ENCODE assay signal across 35 cellular contexts in genomic region chr6:35177586-35177985, GRCh38. TPM values are rescaled to one million over a fixed set of nuclear protein-coding genes. Genes with fewer than 3 reads are reported as not detected.
DNase-seq lines count a peak whose midpoint lies in the region; ATAC-seq, FAIRE-seq and TF ChIP-seq lines count a peak whose summit lies in the region.
"Had no signal": no experiment of that assay in that cellular context is flagged by ENCODE, and none has a peak within 500 bp of the region (broad histone marks: within the 10 kb centered on the region; RNA-seq: fewer than 3 reads in every experiment).

No MANE protein-coding gene starts in this region.

- no peak overlapping the region for H3K4me3 ChIP-seq in OCI-LY7 (ENCODE audit: low read depth, low read length, poor library complexity, severe bottlenecking)
- H3K4me3 ChIP-seq in endothelial cell of umbilical vein (replicated peaks in 1 of 3; ENCODE audit: insufficient read depth in 1 of 3, low read depth in 1 of 3, low read length in 3 of 3), result no peak overlapping the region
- H3K4me3 ChIP-seq in osteoblast (ENCODE audit: insufficient read depth, low read length), result no peak overlapping the region
- H3K4me3 ChIP-seq: adrenal gland, dorsolateral prefrontal cortex, esophagus squamous epithelium, gastrocnemius medialis, hepatocyte, lung, right atrium auricular region, SJCRH30, spleen, stomach had no signal

- H3K36me3 ChIP-seq in OCI-LY7 (ENCODE audit: insufficient read depth, low read length) (no peaks in the 10 kb centered on the region), endothelial cell of umbilical vein (ENCODE audit: control insufficient read depth in 2 of 2, extremely low read depth in 1 of 2, insufficient read depth in 2 of 2, low read length in 2 of 2) (no peaks in the 10 kb centered on the region), osteoblast (ENCODE audit: insufficient read depth, low read length) (no peaks in the 10 kb centered on the region)
- H3K36me3 ChIP-seq: adrenal gland, esophagus squamous epithelium, gastrocnemius medialis, right atrium auricular region, SJCRH30, spleen, stomach had no signal

- dilution Hi-C loops in endothelial cell of umbilical vein (cut with MboI; ENCODE audit: extremely low pct_ligation_motif_present, low sequenced_read_pairs), result no loop called here

- peaks cover 14% of the 10 kb centered on the region for H3K4me1 Mint-ChIP-seq in activated CD4-positive, alpha-beta T cell treated with anti-CD3 and anti-CD28 coated beads, Interleukin-2, amount 10 ng/mL, durations not matched to agents 7 days and 5 days

- H3K27me3 Mint-ChIP-seq in activated CD4-positive, alpha-beta T cell treated with anti-CD3 and anti-CD28 coated beads, Interleukin-2, amount 10 ng/mL, durations not matched to agents 7 days and 5 days, result peaks cover 13% of the 10 kb centered on the region

- peaks cover 6% of the 10 kb centered on the region for H3K4me1 ChIP-seq in OCI-LY7 (ENCODE audit: insufficient read depth, low read length, poor library complexity, severe bottlenecking)
- H3K4me1 ChIP-seq in endothelial cell of umbilical vein (ENCODE audit: control insufficient read depth, extremely low read depth, insufficient read depth, low read length), result peaks cover 9% of the 10 kb centered on the region
- peaks cover 68% of the 10 kb centered on the region for H3K4me1 ChIP-seq in osteoblast (ENCODE audit: insufficient read depth, low read length)

- no peaks in the 10 kb centered on the region for H3K9me3 Mint-ChIP-seq in activated CD4-positive, alpha-beta T cell treated with anti-CD3 and anti-CD28 coated beads, Interleukin-2, amount 10 ng/mL, durations not matched to agents 7 days and 5 days
- H3K9me3 Mint-ChIP-seq: activated naive CD4-positive, alpha-beta T cell treated with anti-CD3 and anti-CD28 coated beads for 36 hours; activated T-cell treated with anti-CD3 and anti-CD28 coated beads, Interleukin-2, amount 50 U/mL, for 72 hours; brain; CD8-positive, alpha-beta memory T cell; neural crest cell had no signal

- CTCF ChIA-PET in OCI-LY7 (lab: Charles Lee; ENCODE audit: unreplicated experiment) (no interaction called here), endothelial cell of umbilical vein (lab: Charles Lee) (no interaction called here)
- CTCF ChIA-PET in activated CD4-positive, alpha-beta T cell treated with anti-CD3 and anti-CD28 coated beads, Interleukin-2, amount 10 ng/mL, durations not matched to agents 7 days and 5 days (lab: Charles Lee), result interaction anchor here (0.9 kb wide), 1 partner anchor 10 kb away, joined by 3 read pairs; no protein-coding TSS in a partner anchor

- H3K27me3 ChIP-seq in endothelial cell of umbilical vein (ENCODE audit: control insufficient read depth in 2 of 2, insufficient read depth in 2 of 2, low read length in 2 of 2), result peaks cover 2 to 3% of the 10 kb centered on the region in 2 experiments
- H3K27me3 ChIP-seq in osteoblast (ENCODE audit: insufficient read depth, low read length), result no peaks in the 10 kb centered on the region
- H3K27me3 ChIP-seq: adrenal gland, esophagus squamous epithelium, hepatocyte, right atrium auricular region, SJCRH30, stomach had no signal

- TF ChIP-seq POLR2A in endothelial cell of umbilical vein (IDR thresholded peaks at IDR 0.05; ENCODE audit: low read depth, low read length), result no peak

- H2AFZ ChIP-seq in OCI-LY7 (ENCODE audit: low read length) (peak overlapping the region; percentile 48), endothelial cell of umbilical vein (ENCODE audit: low read depth, low read length) (no peak overlapping the region), osteoblast (ENCODE audit: low read length) (peak overlapping the region; percentile 5)
- H2AFZ ChIP-seq: hepatocyte had no signal

- H3K9me3 ChIP-seq in OCI-LY7 (ENCODE audit: low read length) (no peaks in the 10 kb centered on the region), endothelial cell of umbilical vein (replicated peaks; ENCODE audit: control insufficient read depth, insufficient read depth, low read length) (no peaks in the 10 kb centered on the region), osteoblast (ENCODE audit: low read depth, low read length) (no peaks in the 10 kb centered on the region)
- H3K9me3 ChIP-seq: adrenal gland, esophagus squamous epithelium, gastrocnemius medialis, right atrium auricular region, SJCRH30, spleen, stomach had no signal

- H3K27ac ChIP-seq in OCI-LY7 (ENCODE audit: low read depth, low read length, poor library complexity, severe bottlenecking) (no peak overlapping the region), endothelial cell of umbilical vein (ENCODE audit: insufficient read depth, low read depth, low read length) (no peak overlapping the region), osteoblast (ENCODE audit: low read depth, low read length) (peak overlapping the region; percentile 60)
- H3K27ac ChIP-seq: adrenal gland, dorsolateral prefrontal cortex, esophagus squamous epithelium, gastrocnemius medialis, hepatocyte, right atrium auricular region, SJCRH30, spleen, stomach had no signal

- TF ChIP-seq CTCF in OCI-LY7 (conservative IDR thresholded peaks at IDR 0.05; ENCODE audit: low read length), result no peak
- no peak for TF ChIP-seq CTCF in endothelial cell of umbilical vein (IDR thresholded peaks at IDR 0.05; ENCODE audit: extremely low read depth in 1 of 2, insufficient read depth in 1 of 2, low read depth in 1 of 2, low read length in 2 of 2)
- no peak for TF ChIP-seq CTCF in osteoblast (IDR thresholded peaks at IDR 0.05; ENCODE audit: extremely low read depth, low read depth, low read length)

- H3K9ac ChIP-seq in endothelial cell of umbilical vein (replicated peaks; ENCODE audit: extremely low read depth, insufficient read depth, low read length), result no peak overlapping the region

- H3K4me2 ChIP-seq in OCI-LY7 (ENCODE audit: low read length), result no peak overlapping the region
- no peak overlapping the region for H3K4me2 ChIP-seq in endothelial cell of umbilical vein (ENCODE audit: insufficient read depth, low read length)
- peak overlapping the region; percentile 7 for H3K4me2 ChIP-seq in osteoblast (ENCODE audit: insufficient read depth, low read length)
- H3K4me2 ChIP-seq: hepatocyte had no signal

- peak; percentile 88 for DNase-seq in ELR (ENCODE audit: low read depth)
- DNase-seq in OCI-LY7 (ENCODE audit: low spot score), result no peak
- DNase-seq in endothelial cell of umbilical vein (ENCODE audit: low read depth, low spot score), result no peak
- DNase-seq in osteoblast (ENCODE audit: insufficient read length, low spot score, missing footprints), result peak; percentile 81
- DNase-seq in NCI-H82 (lab: John Stamatoyannopoulos, UW), result no peak
- no peak for DNase-seq in activated CD4-positive, alpha-beta T cell treated with anti-CD3 and anti-CD28 coated beads, Interleukin-2, amount 10 ng/mL, durations not matched to agents 7 days and 5 days
- DNase-seq: activated CD4-positive, alpha-beta T cell treated with anti-CD3 and anti-CD28 coated beads, Interleukin-2, amount 50 U/mL, for 4 hours; activated naive CD4-positive, alpha-beta T cell treated with anti-CD3 and anti-CD28 coated beads for 36 hours; activated T-cell treated with anti-CD3 and anti-CD28 coated beads, Interleukin-2, amount 50 U/mL, for 72 hours; adrenal gland; CD8-positive, alpha-beta memory T cell; cerebellar nuclear complex; dorsolateral prefrontal cortex; esophagus squamous epithelium; gastrocnemius medialis; Karpas-422; kidney glomerular epithelial cell; NCI-H1436 treated with DMSO at 0.1 percent for 48 hours; NCI-H2081 treated with DMSO at 0.1 percent for 48 hours; NCI-H345; NCI-H748 treated with DMSO at 0.1 percent for 48 hours; RPMI8226; SJCRH30; spleen; stomach; T-helper 1 cell had no signal

- H3K4me3 Mint-ChIP-seq in activated CD4-positive, alpha-beta T cell treated with anti-CD3 and anti-CD28 coated beads, Interleukin-2, amount 10 ng/mL, durations not matched to agents 7 days and 5 days, result no peak overlapping the region
- H3K4me3 Mint-ChIP-seq: activated naive CD4-positive, alpha-beta T cell treated with anti-CD3 and anti-CD28 coated beads for 36 hours; activated T-cell treated with anti-CD3 and anti-CD28 coated beads, Interleukin-2, amount 50 U/mL, for 72 hours; brain; CD8-positive, alpha-beta memory T cell; neural crest cell had no signal

- no peaks in the 10 kb centered on the region for H3K9me1 ChIP-seq in endothelial cell of umbilical vein (replicated peaks; ENCODE audit: control insufficient read depth, extremely low read depth, insufficient read depth, low read length)

- H3K79me2 ChIP-seq in OCI-LY7 (ENCODE audit: insufficient read depth, low read depth, low read length) (no peaks in the 10 kb centered on the region), endothelial cell of umbilical vein (ENCODE audit: control insufficient read depth, insufficient read depth, low read length) (no peaks in the 10 kb centered on the region), osteoblast (ENCODE audit: insufficient read depth, low read length) (no peaks in the 10 kb centered on the region)
- H3K79me2 ChIP-seq: hepatocyte had no signal

- intact Hi-C loops in OCI-LY7 (cut with micrococcal nuclease; ENCODE audit: unreplicated experiment), result no loop called here
- intact Hi-C loops in endothelial cell of umbilical vein (cut with micrococcal nuclease), result no loop called here

- no TSS peak for BruUV-seq in OCI-LY7 (replicated peaks; lab: Mats Ljungman, UMichigan)
- no TSS peak for BruUV-seq in endothelial cell of umbilical vein (replicated peaks; lab: Mats Ljungman, UMichigan)

- H4K20me1 ChIP-seq in OCI-LY7 (ENCODE audit: insufficient read depth, low read length) (no peaks in the 10 kb centered on the region), endothelial cell of umbilical vein (replicated peaks; ENCODE audit: control insufficient read depth, extremely low read depth, insufficient read depth, low read length) (no peaks in the 10 kb centered on the region), osteoblast (ENCODE audit: insufficient read depth, low read length) (no peaks in the 10 kb centered on the region)

- peak; percentile 43 for FAIRE-seq in endothelial cell of umbilical vein (lab: Jason Lieb, UNC)
- FAIRE-seq: endometrium, GM12891 had no signal

- ATAC-seq in HG03139 (IDR thresholded peaks at IDR 0.05; ENCODE audit: unreplicated experiment), result no peak
- ATAC-seq: activated T-cell treated with anti-CD3 and anti-CD28 coated beads, Interleukin-2, amount 50 U/mL, for 72 hours; gastrocnemius medialis had no signal

- H3K9me2 ChIP-seq in OCI-LY7 (ENCODE audit: insufficient read depth, low read length), result no peaks in the 10 kb centered on the region

- H3K27ac Mint-ChIP-seq in activated CD4-positive, alpha-beta T cell treated with anti-CD3 and anti-CD28 coated beads, Interleukin-2, amount 10 ng/mL, durations not matched to agents 7 days and 5 days, result no peak overlapping the region
- H3K27ac Mint-ChIP-seq: activated naive CD4-positive, alpha-beta T cell treated with anti-CD3 and anti-CD28 coated beads for 36 hours; activated T-cell treated with anti-CD3 and anti-CD28 coated beads, Interleukin-2, amount 50 U/mL, for 72 hours; brain; CD8-positive, alpha-beta memory T cell had no signal

- POLR2A ChIA-PET in OCI-LY7 (lab: Charles Lee) (interaction anchor here (0.7 kb wide), 1 partner anchor 671 kb away, joined by 3 read pairs; no protein-coding TSS in a partner anchor), endothelial cell of umbilical vein (lab: Charles Lee) (no interaction called here)
- POLR2A ChIA-PET in activated CD4-positive, alpha-beta T cell treated with anti-CD3 and anti-CD28 coated beads, Interleukin-2, amount 10 ng/mL, durations not matched to agents 7 days and 5 days (lab: Charles Lee), result no interaction called here

- no peaks in the 10 kb centered on the region for H3K36me3 Mint-ChIP-seq in activated CD4-positive, alpha-beta T cell treated with anti-CD3 and anti-CD28 coated beads, Interleukin-2, amount 10 ng/mL, durations not matched to agents 7 days and 5 days (ENCODE audit: low read depth)
- H3K36me3 Mint-ChIP-seq: brain had no signal

RNA-seq across cellular contexts. Expression of gene SCUBE3, which starts 36.2 kb away (rescaled TPM):
- total RNA-seq in OCI-LY7 (2014; rRNA removed; shearing (Covaris generic)), result not detected in 2 replicates
- not detected in 2 replicates for total RNA-seq in OCI-LY7 (2022)
- total RNA-seq in endothelial cell of umbilical vein, result 0.62 and 1.5 TPM in 2 replicates
- polyA plus RNA-seq in endothelial cell of umbilical vein, result 1.0 and 1.1 TPM in 2 replicates
- 0.74 and 1.0 TPM in 2 replicates for polyA plus RNA-seq in endothelial cell of umbilical vein (2011; cell fraction: cytosol; rRNA removed)
- 1.8 and 2.1 TPM in 2 replicates for polyA plus RNA-seq in endothelial cell of umbilical vein (2011; cell fraction: nucleus; rRNA removed)
- polyA plus RNA-seq in endothelial cell of umbilical vein (2012), result 1.4 and 2.2 TPM in 2 replicates
- polyA minus RNA-seq in endothelial cell of umbilical vein, result 2.2 and 3.0 TPM in 2 replicates
- not detected for polyA minus RNA-seq in endothelial cell of umbilical vein (2011; cell fraction: cytosol; rRNA and poly(A)+ RNA removed)
- polyA minus RNA-seq in endothelial cell of umbilical vein (2011; cell fraction: nucleus; rRNA and poly(A)+ RNA removed), result 0.87 and 1.1 TPM in 2 replicates
- total RNA-seq in osteoblast, result 30.4 and 62.5 TPM in 2 replicates
- total RNA-seq in activated CD4-positive, alpha-beta T cell treated with anti-CD3 and anti-CD28 coated beads, Interleukin-2, amount 10 ng/mL, durations not matched to agents 7 days and 5 days, result not detected
- total RNA-seq: activated naive CD4-positive, alpha-beta T cell treated with anti-CD3 and anti-CD28 coated beads for 36 hours had no signal

RNA-seq across cellular contexts. Expression of gene TCP11, which starts 36.4 kb away (rescaled TPM):
- total RNA-seq in OCI-LY7 (2014; rRNA removed; shearing (Covaris generic)), result not detected in 2 replicates
- total RNA-seq in OCI-LY7 (2022), result not detected in 2 replicates
- not detected in 2 replicates for total RNA-seq in endothelial cell of umbilical vein
- polyA plus RNA-seq in endothelial cell of umbilical vein, result 0.18 TPM in 2 replicates
- 0.05 and 0.14 TPM in 2 replicates for polyA plus RNA-seq in endothelial cell of umbilical vein (2011; cell fraction: cytosol; rRNA removed)
- 0.14 TPM in 1 of 2 replicates, not detected in the other for polyA plus RNA-seq in endothelial cell of umbilical vein (2011; cell fraction: nucleus; rRNA removed)
- polyA plus RNA-seq in endothelial cell of umbilical vein (2012), result not detected in 2 replicates
- 0.32 TPM in 1 of 2 replicates, not detected in the other for polyA minus RNA-seq in endothelial cell of umbilical vein
- polyA minus RNA-seq in endothelial cell of umbilical vein (2011; cell fraction: cytosol; rRNA and poly(A)+ RNA removed), result not detected
- not detected in 2 replicates for polyA minus RNA-seq in endothelial cell of umbilical vein (2011; cell fraction: nucleus; rRNA and poly(A)+ RNA removed)
- 0.29 and 0.72 TPM in 2 replicates for total RNA-seq in osteoblast
- not detected for total RNA-seq in activated CD4-positive, alpha-beta T cell treated with anti-CD3 and anti-CD28 coated beads, Interleukin-2, amount 10 ng/mL, durations not matched to agents 7 days and 5 days
- total RNA-seq: activated naive CD4-positive, alpha-beta T cell treated with anti-CD3 and anti-CD28 coated beads for 36 hours; activated T-cell treated with anti-CD3 and anti-CD28 coated beads, Interleukin-2, amount 50 U/mL, for 72 hours; CD8-positive, alpha-beta memory T cell; hepatocyte; mucosa of gallbladder; neural crest cell; right atrium auricular region; SJCRH30; spleen had no signal
- polyA plus RNA-seq: CD8-positive, alpha-beta memory T cell; hepatocyte; spleen had no signal

Comparison
In these comparisons a context has a peak if more than half of its experiments do, and no peak if none do; other contexts are left out.
1. DNase-seq: peak in ELR (single experiment) and osteoblast (single experiment); none in OCI-LY7 (single experiment), endothelial cell of umbilical vein (single experiment), NCI-H82 (single experiment) and activated CD4-positive, alpha-beta T cell treated with anti-CD3 and anti-CD28 coated beads, Interleukin-2, amount 10 ng/mL, durations not matched to agents 7 days and 5 days (single experiment).
2. RNA of gene SCUBE3, which starts 36.2 kb away (total RNA-seq): 30.4 to 62.5 TPM in osteoblast; 0.62 to 1.5 TPM in endothelial cell of umbilical vein, not detected in OCI-LY7 and not detected in activated CD4-positive, alpha-beta T cell treated with anti-CD3 and anti-CD28 coated beads, Interleukin-2, amount 10 ng/mL, durations not matched to agents 7 days and 5 days; every median in the first group is over 10 times any median in the second.